In genomic region chr7:99296471-99296870, GRCh38 we compare ENCODE assay signal across 2 cellular contexts.
TF ChIP-seq lines count a peak whose summit lies in the region.

No MANE protein-coding gene starts in this region.

TF ChIP-seq in A549, 52 proteins besides CTCF, POLR2A, EP300 and RAD21:
- TF ChIP-seq, protein P1, sequence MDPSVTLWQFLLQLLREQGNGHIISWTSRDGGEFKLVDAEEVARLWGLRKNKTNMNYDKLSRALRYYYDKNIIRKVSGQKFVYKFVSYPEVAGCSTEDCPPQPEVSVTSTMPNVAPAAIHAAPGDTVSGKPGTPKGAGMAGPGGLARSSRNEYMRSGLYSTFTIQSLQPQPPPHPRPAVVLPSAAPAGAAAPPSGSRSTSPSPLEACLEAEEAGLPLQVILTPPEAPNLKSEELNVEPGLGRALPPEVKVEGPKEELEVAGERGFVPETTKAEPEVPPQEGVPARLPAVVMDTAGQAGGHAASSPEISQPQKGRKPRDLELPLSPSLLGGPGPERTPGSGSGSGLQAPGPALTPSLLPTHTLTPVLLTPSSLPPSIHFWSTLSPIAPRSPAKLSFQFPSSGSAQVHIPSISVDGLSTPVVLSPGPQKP (IDR thresholded peaks at IDR 0.05; ENCODE audit: low read depth, low read length), result no peak
- TF ChIP-seq PBX3 (IDR thresholded peaks at IDR 0.05) (no peak), ZSCAN20 (CRISPR knock-in tag; IDR thresholded peaks at IDR 0.05) (no peak), HOXA7 (CRISPR knock-in tag; IDR thresholded peaks at IDR 0.05) (no peak), HOXB13 (CRISPR knock-in tag; IDR thresholded peaks at IDR 0.05; ENCODE audit: low read depth) (no peak), PHF8 (IDR thresholded peaks at IDR 0.05; ENCODE audit: borderline replicate concordance, low read depth) (no peak), SMC3 (IDR thresholded peaks at IDR 0.05) (no peak), TP53 (CRISPR knock-in tag; IDR thresholded peaks at IDR 0.05) (no peak), MAZ (IDR thresholded peaks at IDR 0.05; ENCODE audit: borderline replicate concordance, low read depth, low read length) (no peak), CEBPB (IDR thresholded peaks at IDR 0.05) (no peak), NFE2L2 (conservative IDR thresholded peaks at IDR 0.05; ENCODE audit: low read length) (no peak)
- TF ChIP-seq, protein P2, sequence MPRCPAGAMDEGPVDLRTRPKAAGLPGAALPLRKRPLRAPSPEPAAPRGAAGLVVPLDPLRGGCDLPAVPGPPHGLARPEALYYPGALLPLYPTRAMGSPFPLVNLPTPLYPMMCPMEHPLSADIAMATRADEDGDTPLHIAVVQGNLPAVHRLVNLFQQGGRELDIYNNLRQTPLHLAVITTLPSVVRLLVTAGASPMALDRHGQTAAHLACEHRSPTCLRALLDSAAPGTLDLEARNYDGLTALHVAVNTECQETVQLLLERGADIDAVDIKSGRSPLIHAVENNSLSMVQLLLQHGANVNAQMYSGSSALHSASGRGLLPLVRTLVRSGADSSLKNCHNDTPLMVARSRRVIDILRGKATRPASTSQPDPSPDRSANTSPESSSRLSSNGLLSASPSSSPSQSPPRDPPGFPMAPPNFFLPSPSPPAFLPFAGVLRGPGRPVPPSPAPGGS (IDR thresholded peaks at IDR 0.05), result no peak
- TF ChIP-seq, protein P3, sequence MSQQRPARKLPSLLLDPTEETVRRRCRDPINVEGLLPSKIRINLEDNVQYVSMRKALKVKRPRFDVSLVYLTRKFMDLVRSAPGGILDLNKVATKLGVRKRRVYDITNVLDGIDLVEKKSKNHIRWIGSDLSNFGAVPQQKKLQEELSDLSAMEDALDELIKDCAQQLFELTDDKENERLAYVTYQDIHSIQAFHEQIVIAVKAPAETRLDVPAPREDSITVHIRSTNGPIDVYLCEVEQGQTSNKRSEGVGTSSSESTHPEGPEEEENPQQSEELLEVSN (IDR thresholded peaks at IDR 0.05; ENCODE audit: borderline replicate concordance, low read depth), result no peak
- TF ChIP-seq, protein P4, sequence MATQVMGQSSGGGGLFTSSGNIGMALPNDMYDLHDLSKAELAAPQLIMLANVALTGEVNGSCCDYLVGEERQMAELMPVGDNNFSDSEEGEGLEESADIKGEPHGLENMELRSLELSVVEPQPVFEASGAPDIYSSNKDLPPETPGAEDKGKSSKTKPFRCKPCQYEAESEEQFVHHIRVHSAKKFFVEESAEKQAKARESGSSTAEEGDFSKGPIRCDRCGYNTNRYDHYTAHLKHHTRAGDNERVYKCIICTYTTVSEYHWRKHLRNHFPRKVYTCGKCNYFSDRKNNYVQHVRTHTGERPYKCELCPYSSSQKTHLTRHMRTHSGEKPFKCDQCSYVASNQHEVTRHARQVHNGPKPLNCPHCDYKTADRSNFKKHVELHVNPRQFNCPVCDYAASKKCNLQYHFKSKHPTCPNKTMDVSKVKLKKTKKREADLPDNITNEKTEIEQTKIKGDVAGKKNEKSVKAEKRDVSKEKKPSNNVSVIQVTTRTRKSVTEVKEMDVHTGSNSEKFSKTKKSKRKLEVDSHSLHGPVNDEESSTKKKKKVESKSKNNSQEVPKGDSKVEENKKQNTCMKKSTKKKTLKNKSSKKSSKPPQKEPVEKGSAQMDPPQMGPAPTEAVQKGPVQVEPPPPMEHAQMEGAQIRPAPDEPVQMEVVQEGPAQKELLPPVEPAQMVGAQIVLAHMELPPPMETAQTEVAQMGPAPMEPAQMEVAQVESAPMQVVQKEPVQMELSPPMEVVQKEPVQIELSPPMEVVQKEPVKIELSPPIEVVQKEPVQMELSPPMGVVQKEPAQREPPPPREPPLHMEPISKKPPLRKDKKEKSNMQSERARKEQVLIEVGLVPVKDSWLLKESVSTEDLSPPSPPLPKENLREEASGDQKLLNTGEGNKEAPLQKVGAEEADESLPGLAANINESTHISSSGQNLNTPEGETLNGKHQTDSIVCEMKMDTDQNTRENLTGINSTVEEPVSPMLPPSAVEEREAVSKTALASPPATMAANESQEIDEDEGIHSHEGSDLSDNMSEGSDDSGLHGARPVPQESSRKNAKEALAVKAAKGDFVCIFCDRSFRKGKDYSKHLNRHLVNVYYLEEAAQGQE (IDR thresholded peaks at IDR 0.05), result no peak
- TF ChIP-seq, protein P5, sequence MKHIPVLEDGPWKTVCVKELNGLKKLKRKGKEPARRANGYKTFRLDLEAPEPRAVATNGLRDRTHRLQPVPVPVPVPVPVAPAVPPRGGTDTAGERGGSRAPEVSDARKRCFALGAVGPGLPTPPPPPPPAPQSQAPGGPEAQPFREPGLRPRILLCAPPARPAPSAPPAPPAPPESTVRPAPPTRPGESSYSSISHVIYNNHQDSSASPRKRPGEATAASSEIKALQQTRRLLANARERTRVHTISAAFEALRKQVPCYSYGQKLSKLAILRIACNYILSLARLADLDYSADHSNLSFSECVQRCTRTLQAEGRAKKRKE (CRISPR knock-in tag; IDR thresholded peaks at IDR 0.05; ENCODE audit: low read depth), result no peak

TF ChIP-seq in K562, 482 proteins besides CTCF, POLR2A, EP300 and RAD21:
- TF ChIP-seq MAZ (CRISPR knock-in tag; conservative IDR thresholded peaks at IDR 0.05 in 1 of 2, IDR thresholded peaks at IDR 0.05 in 1 of 2) (no peak), TCFL5 (CRISPR knock-in tag; conservative IDR thresholded peaks at IDR 0.05) (no peak), ZNF324 (CRISPR knock-in tag; IDR thresholded peaks at IDR 0.05) (no peak), SIN3A (IDR thresholded peaks at IDR 0.05; ENCODE audit: borderline replicate concordance in 2 of 2, control insufficient read depth in 1 of 2, low read depth in 2 of 2, low read length in 2 of 2) (no peak), COPS2 (conservative IDR thresholded peaks at IDR 0.05) (no peak), ZNF583 (CRISPR knock-in tag; IDR thresholded peaks at IDR 0.05) (no peak), STAG1 (CRISPR knock-in tag; IDR thresholded peaks at IDR 0.05; ENCODE audit: borderline replicate concordance) (no peak), ATF3 (IDR thresholded peaks at IDR 0.05) (no peak), ATF3 (CRISPR knock-in tag; conservative IDR thresholded peaks at IDR 0.05) (no peak), TBL1XR1 (IDR thresholded peaks at IDR 0.05; ENCODE audit: low read length in 2 of 2) (no peak), FOS (IDR thresholded peaks at IDR 0.05; ENCODE audit: extremely low read depth, insufficient read length) (no peak), CAMTA2 (CRISPR knock-in tag; conservative IDR thresholded peaks at IDR 0.05) (no peak), ZNF551 (CRISPR knock-in tag; IDR thresholded peaks at IDR 0.05) (no peak)
- TF ChIP-seq, protein P6, sequence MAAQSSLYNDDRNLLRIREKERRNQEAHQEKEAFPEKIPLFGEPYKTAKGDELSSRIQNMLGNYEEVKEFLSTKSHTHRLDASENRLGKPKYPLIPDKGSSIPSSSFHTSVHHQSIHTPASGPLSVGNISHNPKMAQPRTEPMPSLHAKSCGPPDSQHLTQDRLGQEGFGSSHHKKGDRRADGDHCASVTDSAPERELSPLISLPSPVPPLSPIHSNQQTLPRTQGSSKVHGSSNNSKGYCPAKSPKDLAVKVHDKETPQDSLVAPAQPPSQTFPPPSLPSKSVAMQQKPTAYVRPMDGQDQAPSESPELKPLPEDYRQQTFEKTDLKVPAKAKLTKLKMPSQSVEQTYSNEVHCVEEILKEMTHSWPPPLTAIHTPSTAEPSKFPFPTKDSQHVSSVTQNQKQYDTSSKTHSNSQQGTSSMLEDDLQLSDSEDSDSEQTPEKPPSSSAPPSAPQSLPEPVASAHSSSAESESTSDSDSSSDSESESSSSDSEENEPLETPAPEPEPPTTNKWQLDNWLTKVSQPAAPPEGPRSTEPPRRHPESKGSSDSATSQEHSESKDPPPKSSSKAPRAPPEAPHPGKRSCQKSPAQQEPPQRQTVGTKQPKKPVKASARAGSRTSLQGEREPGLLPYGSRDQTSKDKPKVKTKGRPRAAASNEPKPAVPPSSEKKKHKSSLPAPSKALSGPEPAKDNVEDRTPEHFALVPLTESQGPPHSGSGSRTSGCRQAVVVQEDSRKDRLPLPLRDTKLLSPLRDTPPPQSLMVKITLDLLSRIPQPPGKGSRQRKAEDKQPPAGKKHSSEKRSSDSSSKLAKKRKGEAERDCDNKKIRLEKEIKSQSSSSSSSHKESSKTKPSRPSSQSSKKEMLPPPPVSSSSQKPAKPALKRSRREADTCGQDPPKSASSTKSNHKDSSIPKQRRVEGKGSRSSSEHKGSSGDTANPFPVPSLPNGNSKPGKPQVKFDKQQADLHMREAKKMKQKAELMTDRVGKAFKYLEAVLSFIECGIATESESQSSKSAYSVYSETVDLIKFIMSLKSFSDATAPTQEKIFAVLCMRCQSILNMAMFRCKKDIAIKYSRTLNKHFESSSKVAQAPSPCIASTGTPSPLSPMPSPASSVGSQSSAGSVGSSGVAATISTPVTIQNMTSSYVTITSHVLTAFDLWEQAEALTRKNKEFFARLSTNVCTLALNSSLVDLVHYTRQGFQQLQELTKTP (IDR thresholded peaks at IDR 0.05; ENCODE audit: low read depth in 1 of 2, partially characterized antibody in 2 of 2), result no peak
